Comparison of ENCODE assay signal across 8 cellular contexts in the genomic region with DNA sequence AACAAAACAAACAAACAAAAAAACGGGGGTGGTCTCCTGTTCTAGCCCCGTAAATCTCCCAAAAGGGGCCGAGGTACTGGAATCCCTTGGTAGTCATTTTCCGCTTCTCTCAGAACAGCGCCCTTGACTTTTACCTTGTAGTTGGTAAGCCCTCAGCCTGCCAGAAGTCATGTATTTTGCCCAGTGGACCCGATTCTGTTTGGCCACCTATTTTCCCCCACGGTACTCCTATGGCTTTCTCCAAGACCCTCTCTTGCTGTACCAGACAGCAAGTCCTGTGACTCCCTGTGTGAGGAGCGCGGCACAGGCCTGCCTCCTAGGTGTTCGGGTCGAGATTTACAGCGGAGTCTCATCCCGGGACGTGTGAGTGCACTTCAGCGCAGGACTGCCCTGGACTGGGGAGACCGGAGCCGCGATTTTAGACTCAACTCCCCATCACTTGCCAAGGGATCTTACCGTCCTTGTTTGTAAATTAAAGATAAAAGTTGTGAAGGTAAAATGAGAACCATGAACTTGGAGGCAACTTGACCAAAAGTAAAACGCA. TPM values are rescaled to one million over a fixed set of nuclear protein-coding genes. Genes with fewer than 3 reads are reported as not detected.
DNase-seq lines count a peak whose midpoint lies in the region; ATAC-seq and TF ChIP-seq lines count a peak whose summit lies in the region.

No MANE protein-coding gene starts in this region.

- peaks cover 4% of the 10 kb centered on the region for H3F3A ChIP-seq in neural cell (ENCODE audit: insufficient read depth, low read length, poor library complexity, severe bottlenecking)

- peak overlapping the region; percentile 84 for H3K9ac ChIP-seq in neural cell (ENCODE audit: low read length)

- POLR2A ChIA-PET in activated CD8-positive, alpha-beta T cell treated with anti-CD3 and anti-CD28 coated beads, Interleukin-2, amount 10 ng/mL, durations not matched to agents 7 days and 5 days (lab: Charles Lee): interaction anchor here (1.2 to 5.2 kb wide), 6 partner anchors 21 to 1548 kb away, joined by 3 to 74 read pairs (median 6); partner anchors contain the start of genes ARHGAP9, GLI1, RAB5B and STAT6

- peak overlapping the region; percentile 95 to 99 (median 98) for H3K27ac ChIP-seq in esophagus muscularis mucosa (replicated peaks in 1 of 4)
- H3K27ac ChIP-seq in neural cell (ENCODE audit: low read length): peak overlapping the region; percentile 93

- peaks cover 52% of the 10 kb centered on the region for H3K36me3 Mint-ChIP-seq in activated CD8-positive, alpha-beta T cell treated with anti-CD3 and anti-CD28 coated beads, Interleukin-2, amount 10 ng/mL, durations not matched to agents 7 days and 5 days (ENCODE audit: low read depth)

- H3K27me3 Mint-ChIP-seq in activated CD8-positive, alpha-beta T cell treated with anti-CD3 and anti-CD28 coated beads, Interleukin-2, amount 10 ng/mL, durations not matched to agents 7 days and 5 days (ENCODE audit: low read depth): no peaks in the 10 kb centered on the region

- no peaks in the 10 kb centered on the region for H4K20me1 ChIP-seq in neural cell (ENCODE audit: insufficient read depth)

- H3K27me3 ChIP-seq in BE2C (no peaks in the 10 kb centered on the region), esophagus muscularis mucosa (no peaks in the 10 kb centered on the region), neural cell (ENCODE audit: insufficient read depth, low read depth, low read length) (no peaks in the 10 kb centered on the region)

- H3K4me1 ChIP-seq in BE2C (peaks cover 17% of the 10 kb centered on the region), esophagus muscularis mucosa (peaks cover 60 to 81% (median 80%) of the 10 kb centered on the region in 4 donors)

- H3K9me3 ChIP-seq in BE2C (no peaks in the 10 kb centered on the region), esophagus muscularis mucosa (no peaks in the 10 kb centered on the region), neural cell (ENCODE audit: low read length) (no peaks in the 10 kb centered on the region)

- peak; percentile 73 for DNase-seq in BE2C
- peak; percentile 20 for DNase-seq in KBM-7
- no peak for DNase-seq in activated CD8-positive, alpha-beta T cell treated with anti-CD3 and anti-CD28 coated beads, Interleukin-2, amount 10 ng/mL, durations not matched to agents 7 days and 5 days
- DNase-seq in esophagus muscularis mucosa (ENCODE audit: extremely low spot score): no peak
- DNase-seq in middle frontal gyrus (ENCODE audit: extremely low spot score, low spot score): no peak

- TF ChIP-seq EP300 in esophagus muscularis mucosa (IDR thresholded peaks at IDR 0.05) (no peak), neural cell (conservative IDR thresholded peaks at IDR 0.05; ENCODE audit: poor library complexity, severe bottlenecking) (no peak)

- CTCF ChIA-PET in activated CD8-positive, alpha-beta T cell treated with anti-CD3 and anti-CD28 coated beads, Interleukin-2, amount 10 ng/mL, durations not matched to agents 7 days and 5 days (lab: Charles Lee): interaction anchor here (0.9 to 2.4 kb wide), 4 partner anchors 44 to 68 kb away, joined by 3 to 8 read pairs (median 3); partner anchors contain the start of gene GLI1

- H3K4me2 ChIP-seq in neural cell (ENCODE audit: low read length): peak overlapping the region; percentile 62

- intact Hi-C loops in esophagus muscularis mucosa (cut with DNase I): no loop called here

- 51% methylated on average over 20 of the region's 20 CpGs for WGBS in esophagus muscularis mucosa

- H3K9me2 ChIP-seq in neural cell (ENCODE audit: insufficient read depth, low read length): no peaks in the 10 kb centered on the region

- peaks cover 28% of the 10 kb centered on the region for H3K79me2 ChIP-seq in neural cell (replicated peaks; ENCODE audit: insufficient read depth, low read length)

- peaks cover 64% of the 10 kb centered on the region for H3K4me1 Mint-ChIP-seq in activated CD8-positive, alpha-beta T cell treated with anti-CD3 and anti-CD28 coated beads, Interleukin-2, amount 10 ng/mL, durations not matched to agents 7 days and 5 days (ENCODE audit: low read depth)

- in situ Hi-C loops in KBM-7 (cut with MboI; ENCODE audit: low pct_unique_long_range_greater_than_20kb, low sequenced_read_pairs): no loop called here

- H3K36me3 ChIP-seq in BE2C (peaks cover 37% of the 10 kb centered on the region), esophagus muscularis mucosa (peaks cover 13 to 44% (median 35%) of the 10 kb centered on the region in 4 donors), neural cell (ENCODE audit: insufficient read depth, low read length) (no peaks in the 10 kb centered on the region)

- TF ChIP-seq RAD21 in neural cell (conservative IDR thresholded peaks at IDR 0.05): no peak

- H3K4me3 Mint-ChIP-seq in activated CD8-positive, alpha-beta T cell treated with anti-CD3 and anti-CD28 coated beads, Interleukin-2, amount 10 ng/mL, durations not matched to agents 7 days and 5 days: peak overlapping the region; percentile 86

- TF ChIP-seq CTCF in BE2C (IDR thresholded peaks at IDR 0.05; ENCODE audit: low read depth, low read length) (peak; percentile 26), esophagus muscularis mucosa (IDR thresholded peaks at IDR 0.05) (no peak), neural cell (IDR thresholded peaks at IDR 0.05; ENCODE audit: poor library complexity, severe bottlenecking) (no peak)

- H3K9me3 Mint-ChIP-seq in activated CD8-positive, alpha-beta T cell treated with anti-CD3 and anti-CD28 coated beads, Interleukin-2, amount 10 ng/mL, durations not matched to agents 7 days and 5 days (ENCODE audit: insufficient read depth): no peaks in the 10 kb centered on the region

- no peak for TF ChIP-seq POLR2A in esophagus muscularis mucosa (IDR thresholded peaks at IDR 0.05; ENCODE audit: low read depth)

- H2AFZ ChIP-seq in neural cell (ENCODE audit: low read depth, low read length): no peak overlapping the region

- peak overlapping the region; percentile 100 for H3K27ac Mint-ChIP-seq in activated CD8-positive, alpha-beta T cell treated with anti-CD3 and anti-CD28 coated beads, Interleukin-2, amount 10 ng/mL, durations not matched to agents 7 days and 5 days

- peak overlapping the region; percentile 53 for H3K4me3 ChIP-seq in BE2C (ENCODE audit: low read depth, low read length)
- peak overlapping the region; percentile 78 to 95 (median 84) for H3K4me3 ChIP-seq in esophagus muscularis mucosa
- H3K4me3 ChIP-seq in neural cell (ENCODE audit: low read length): peak overlapping the region; percentile 86

- ATAC-seq in activated CD8-positive, alpha-beta T cell treated with anti-CD3 and anti-CD28 coated beads, Interleukin-2, amount 10 ng/mL, durations not matched to agents 7 days and 5 days: no peak
- ATAC-seq in HG03354 (IDR thresholded peaks at IDR 0.05; ENCODE audit: poor library complexity, severe bottlenecking, unreplicated experiment) (no peak), HG02973 (IDR thresholded peaks at IDR 0.05; ENCODE audit: unreplicated experiment) (no peak)

RNA-seq across cellular contexts. Expression of gene MBD6, which starts 1.1 kb away (rescaled TPM):
- polyA plus RNA-seq in BE2C (2012; ENCODE audit: insufficient read depth, insufficient read length, low read depth): 110 TPM
- total RNA-seq in activated CD8-positive, alpha-beta T cell treated with anti-CD3 and anti-CD28 coated beads, Interleukin-2, amount 10 ng/mL, durations not matched to agents 7 days and 5 days: 10 to 100 TPM; 68.4 to 71.4 TPM
- 10 to 100 TPM; 13.8 to 19.9 (median 16.9) TPM for total RNA-seq in esophagus muscularis mucosa
- polyA plus RNA-seq in neural cell: 2.1 and 6.2 TPM in 2 replicates
- polyA minus RNA-seq in neural cell: 1.9 and 8.6 TPM in 2 replicates

RNA-seq across cellular contexts. Expression of gene DDIT3, which starts 1.2 kb away (rescaled TPM):
- polyA plus RNA-seq in BE2C (2012; ENCODE audit: insufficient read depth, insufficient read length, low read depth): 134 TPM
- 10 to 100 TPM; 14.9 to 15.0 TPM for total RNA-seq in activated CD8-positive, alpha-beta T cell treated with anti-CD3 and anti-CD28 coated beads, Interleukin-2, amount 10 ng/mL, durations not matched to agents 7 days and 5 days
- 10 to 100 TPM; 14.4 to 43.9 (median 24.4) TPM for total RNA-seq in esophagus muscularis mucosa
- polyA plus RNA-seq in neural cell: 24.0 and 25.8 TPM in 2 replicates
- polyA minus RNA-seq in neural cell: 11.8 and 13.6 TPM in 2 replicates

RNA-seq across cellular contexts. Expression of gene DCTN2, which starts 25.4 kb away (rescaled TPM):
- 94.2 TPM for polyA plus RNA-seq in BE2C (2012; ENCODE audit: insufficient read depth, insufficient read length, low read depth)
- 10 to 100 TPM; 89.3 to 96.5 TPM for total RNA-seq in activated CD8-positive, alpha-beta T cell treated with anti-CD3 and anti-CD28 coated beads, Interleukin-2, amount 10 ng/mL, durations not matched to agents 7 days and 5 days
- 100 to 1,000 TPM; 161 to 243 (median 202) TPM for total RNA-seq in esophagus muscularis mucosa
- polyA plus RNA-seq in neural cell: 351 and 369 TPM in 2 replicates
- 131 and 162 TPM in 2 replicates for polyA minus RNA-seq in neural cell

RNA-seq across cellular contexts. Expression of gene KIF5A, which starts 28.3 kb away (rescaled TPM):
- 27.5 TPM for polyA plus RNA-seq in BE2C (2012; ENCODE audit: insufficient read depth, insufficient read length, low read depth)
- 1 to 10 TPM in 1 of 2 experiments, under 1 TPM in 1; 0.99 to 1.4 TPM for total RNA-seq in activated CD8-positive, alpha-beta T cell treated with anti-CD3 and anti-CD28 coated beads, Interleukin-2, amount 10 ng/mL, durations not matched to agents 7 days and 5 days
- total RNA-seq in esophagus muscularis mucosa: 1 to 10 TPM; 2.1 to 3.2 (median 2.4) TPM
- 58.8 and 67.5 TPM in 2 replicates for polyA plus RNA-seq in neural cell
- 80.1 and 98.9 TPM in 2 replicates for polyA minus RNA-seq in neural cell

RNA-seq across cellular contexts. Expression of gene MARS1, which starts 33.7 kb away (rescaled TPM):
- polyA plus RNA-seq in BE2C (2012; ENCODE audit: insufficient read depth, insufficient read length, low read depth): 846 TPM
- 100 to 1,000 TPM; 275 to 291 TPM for total RNA-seq in activated CD8-positive, alpha-beta T cell treated with anti-CD3 and anti-CD28 coated beads, Interleukin-2, amount 10 ng/mL, durations not matched to agents 7 days and 5 days
- total RNA-seq in esophagus muscularis mucosa: 10 to 100 TPM; 53.2 to 81.0 (median 62.7) TPM
- 312 and 321 TPM in 2 replicates for polyA plus RNA-seq in neural cell
- 115 and 122 TPM in 2 replicates for polyA minus RNA-seq in neural cell

Comparison
In these comparisons a context has a peak if more than half of its experiments do, and no peak if none do; other contexts are left out.
1. DNase-seq: peak in BE2C (single experiment) and KBM-7 (single experiment); none in activated CD8-positive, alpha-beta T cell treated with anti-CD3 and anti-CD28 coated beads, Interleukin-2, amount 10 ng/mL, durations not matched to agents 7 days and 5 days (single experiment), esophagus muscularis mucosa (single experiment) and middle frontal gyrus (single experiment).
2. Peak in every context shown above with its lines, with median percentiles within 50 percentile points of each other: H3K4me3 ChIP-seq.